In genomic region chr1:21913763-21914162, GRCh38 we compare ENCODE assay signal across 9 cellular contexts. TPM values are rescaled to one million over a fixed set of nuclear protein-coding genes. Genes with fewer than 3 reads are reported as not detected.
DNase-seq lines count a peak whose midpoint lies in the region; ATAC-seq and TF ChIP-seq lines count a peak whose summit lies in the region.
"Had no signal": no experiment of that assay in that cellular context is flagged by ENCODE, and none has a peak within 500 bp of the region (broad histone marks: within the 10 kb centered on the region; RNA-seq: fewer than 3 reads in every experiment).

No MANE protein-coding gene starts in this region.

- no peaks in the 10 kb centered on the region for H3K9me3 Mint-ChIP-seq in naive thymus-derived CD4-positive, alpha-beta T cell
- no peaks in the 10 kb centered on the region for H3K9me3 Mint-ChIP-seq in mesothelial cell of epicardium
- H3K9me3 Mint-ChIP-seq: activated naive CD4-positive, alpha-beta T cell treated with anti-CD3 and anti-CD28 coated beads, Interleukin-2, amount 50 U/mL, for 24 hours had no signal

- peaks cover 7 to 19% (median 13%) of the 10 kb centered on the region in 7 donors for H3K4me1 Mint-ChIP-seq in naive thymus-derived CD4-positive, alpha-beta T cell
- peaks cover 29% of the 10 kb centered on the region for H3K4me1 Mint-ChIP-seq in mesothelial cell of epicardium

- DNase-seq in stimulated activated CD4-positive, alpha-beta T cell treated with anti-CD3 and anti-CD28 coated beads, Interleukin-1b, Interleukin-23, amount 100 ng/mL, for 48 hours = peak; percentile 14
- DNase-seq in stimulated activated CD4-positive, alpha-beta T cell treated with anti-CD3 and anti-CD28 coated beads, Interleukin-12 subunit alpha, Interleukin-12 subunit beta, amount 100 ng/mL, for 4 hours = no peak
- DNase-seq in colonic mucosa (no peak), uterus (no peak), SW480 (ENCODE audit: low spot score) (no peak), NCI-H1105 (lab: John Stamatoyannopoulos, UW) (no peak), mesothelial cell of epicardium (ENCODE audit: low spot score in 2 of 2, unreplicated experiment in 2 of 2) (no peak)
- DNase-seq in naive thymus-derived CD4-positive, alpha-beta T cell = no peak

- peak; percentile 65 for ATAC-seq in naive thymus-derived CD4-positive, alpha-beta T cell

- H3K9me3 ChIP-seq in colonic mucosa (no peaks in the 10 kb centered on the region), uterus (no peaks in the 10 kb centered on the region)
- no peaks in the 10 kb centered on the region for H3K9me3 ChIP-seq in naive thymus-derived CD4-positive, alpha-beta T cell (ENCODE audit: control insufficient read depth in 2 of 3, low read length in 3 of 3)

- no peaks in the 10 kb centered on the region for H3K36me3 Mint-ChIP-seq in naive thymus-derived CD4-positive, alpha-beta T cell
- H3K36me3 Mint-ChIP-seq in mesothelial cell of epicardium = peaks cover 5% of the 10 kb centered on the region
- H3K36me3 Mint-ChIP-seq: activated naive CD4-positive, alpha-beta T cell treated with anti-CD3 and anti-CD28 coated beads, Interleukin-2, amount 50 U/mL, for 24 hours had no signal

- H3K4me3 Mint-ChIP-seq in naive thymus-derived CD4-positive, alpha-beta T cell = no peak overlapping the region
- no peak overlapping the region for H3K4me3 Mint-ChIP-seq in mesothelial cell of epicardium
- H3K4me3 Mint-ChIP-seq: activated naive CD4-positive, alpha-beta T cell treated with anti-CD3 and anti-CD28 coated beads, Interleukin-2, amount 50 U/mL, for 24 hours had no signal

- POLR2A ChIA-PET in naive thymus-derived CD4-positive, alpha-beta T cell (lab: Charles Lee) = no interaction called here

- H3K27ac Mint-ChIP-seq in naive thymus-derived CD4-positive, alpha-beta T cell = peak overlapping the region in 7 of 9 donors; percentile 9 to 65 (median 60)
- H3K27ac Mint-ChIP-seq in mesothelial cell of epicardium = no peak overlapping the region
- H3K27ac Mint-ChIP-seq: activated naive CD4-positive, alpha-beta T cell treated with anti-CD3 and anti-CD28 coated beads, Interleukin-2, amount 50 U/mL, for 24 hours had no signal

- intact Hi-C loops in colonic mucosa (cut with DNase I) (no loop called here), uterus (cut with DNase I; ENCODE audit: low total_unique reads) (no loop called here)
- intact Hi-C loops in naive thymus-derived CD4-positive, alpha-beta T cell (cut with micrococcal nuclease) = no loop called here

- no peaks in the 10 kb centered on the region for H3K27me3 Mint-ChIP-seq in naive thymus-derived CD4-positive, alpha-beta T cell
- no peaks in the 10 kb centered on the region for H3K27me3 Mint-ChIP-seq in mesothelial cell of epicardium (ENCODE audit: low read depth)
- H3K27me3 Mint-ChIP-seq: activated naive CD4-positive, alpha-beta T cell treated with anti-CD3 and anti-CD28 coated beads, Interleukin-2, amount 50 U/mL, for 24 hours had no signal

- H3K4me1 ChIP-seq in colonic mucosa (peaks cover 28% of the 10 kb centered on the region), uterus (peaks cover 16 to 69% of the 10 kb centered on the region in 2 donors)
- peaks cover 0 to 7% of the 10 kb centered on the region in 2 donors for H3K4me1 ChIP-seq in naive thymus-derived CD4-positive, alpha-beta T cell (ENCODE audit: control insufficient read depth in 2 of 2, insufficient read depth in 2 of 2, low read length in 2 of 2)

- H3K9ac ChIP-seq in colonic mucosa (ENCODE audit: low read depth in 2 of 2, low read length in 2 of 2) = no peak overlapping the region

- TF ChIP-seq CTCF in colonic mucosa (IDR thresholded peaks at IDR 0.05) (no peak), uterus (IDR thresholded peaks at IDR 0.05) (no peak), mesothelial cell of epicardium (IDR thresholded peaks at IDR 0.05; ENCODE audit: unreplicated experiment) (no peak)

- CTCF ChIA-PET in naive thymus-derived CD4-positive, alpha-beta T cell (lab: Charles Lee) = no interaction called here

- no peak for TF ChIP-seq POLR2A in uterus (IDR thresholded peaks at IDR 0.05)

- H3K36me3 ChIP-seq in colonic mucosa (no peaks in the 10 kb centered on the region), uterus (no peaks in the 10 kb centered on the region)
- H3K36me3 ChIP-seq in naive thymus-derived CD4-positive, alpha-beta T cell (ENCODE audit: control insufficient read depth in 2 of 3, insufficient read depth in 3 of 3, low read length in 3 of 3) = no peaks in the 10 kb centered on the region

- H3K27ac ChIP-seq in colonic mucosa (peak overlapping the region; percentile 69), uterus (peak overlapping the region; percentile 93)
- H3K27ac ChIP-seq in naive thymus-derived CD4-positive, alpha-beta T cell (ENCODE audit: low read depth, low read length) = no peak overlapping the region

- H3K27me3 ChIP-seq in colonic mucosa (no peaks in the 10 kb centered on the region), uterus (no peaks in the 10 kb centered on the region)
- H3K27me3 ChIP-seq in naive thymus-derived CD4-positive, alpha-beta T cell (ENCODE audit: control insufficient read depth in 2 of 2, insufficient read depth in 2 of 2, low read length in 2 of 2) = no peaks in the 10 kb centered on the region

- H3K4me3 ChIP-seq in colonic mucosa = no peak overlapping the region
- H3K4me3 ChIP-seq in naive thymus-derived CD4-positive, alpha-beta T cell (ENCODE audit: low read length) = no peak overlapping the region
- no peak overlapping the region for H3K4me3 ChIP-seq in uterus

RNA-seq across cellular contexts. Expression of gene HSPG2, which starts 23.3 kb away (rescaled TPM):
- 100 to 1,000 TPM; 148 to 152 TPM for total RNA-seq in colonic mucosa
- total RNA-seq in naive thymus-derived CD4-positive, alpha-beta T cell = 10 to 100 TPM in 3 of 5 experiments, 1 to 10 TPM in 2; 8.0 to 20.8 (median 10.0) TPM
- polyA plus RNA-seq in naive thymus-derived CD4-positive, alpha-beta T cell = 1 to 10 TPM; 1.0 TPM
- total RNA-seq in uterus = 100 to 1,000 TPM in 3 of 4 donors, 10 to 100 TPM in 1; 96.8 to 677 (median 290) TPM
- 221 to 226 TPM (median 221 TPM) in 3 replicates for total RNA-seq in mesothelial cell of epicardium

Comparison
In these comparisons a context has a peak if more than half of its experiments do, and no peak if none do; other contexts are left out.
1. RNA of gene HSPG2, which starts 23.3 kb away (total RNA-seq): 96.8 to 677 TPM in uterus, 221 to 226 TPM in mesothelial cell of epicardium and 148 to 152 TPM in colonic mucosa; 8.0 to 20.8 TPM in naive thymus-derived CD4-positive, alpha-beta T cell; every median in the first group is over 4 times any median in the second.